ENCODE assay signal across 22 cellular contexts in genomic region chr1:230000439-230001184, GRCh38.
"Had no signal": no experiment of that assay in that cellular context is flagged by ENCODE, and none has a peak within 500 bp of the region (broad histone marks: within the 10 kb centered on the region; RNA-seq: fewer than 3 reads in every experiment).

No MANE protein-coding gene starts in this region.

- H3K4me1 ChIP-seq: breast epithelium, prostate gland, uterus had no signal

- H3K4me3 ChIP-seq: breast epithelium, esophagus squamous epithelium, pancreas, prostate gland, spleen, uterus had no signal

- H3K27ac ChIP-seq: breast epithelium, pancreas, prostate gland, spleen had no signal

- ATAC-seq: left ventricle myocardium superior, pancreas had no signal

- H3K9me3 ChIP-seq: breast epithelium, esophagus squamous epithelium, pancreas, prostate gland, spleen, uterus had no signal

- DNase-seq: activated CD4-positive, alpha-beta memory T cell treated with anti-CD3 and anti-CD28 coated beads for 36 hours; activated CD4-positive, alpha-beta T cell treated with anti-CD3 and anti-CD28 coated beads, Interleukin-2, amount 10 ng/mL, durations not matched to agents 24 days and 14 days; activated CD4-positive, CD25-positive, alpha-beta regulatory T cell treated with anti-CD3 and anti-CD28 coated beads, Interleukin-2, amount 50 U/mL, for 72 hours; activated CD8-positive, alpha-beta memory T cell treated with anti-CD3 and anti-CD28 coated beads, Interleukin-2, amount 50 U/mL, for 4 hours; activated effector memory CD4-positive, alpha-beta T cell treated with anti-CD3 and anti-CD28 coated beads, Interleukin-2, amount 50 U/mL, for 16 hours; activated naive CD4-positive, alpha-beta T cell treated with anti-CD3 and anti-CD28 coated beads for 36 hours; activated naive CD8-positive, alpha-beta T cell treated with anti-CD3 and anti-CD28 coated beads, Interleukin-2, amount 10 ng/mL, durations not matched to agents 7 days and 5 days; activated T-cell treated with anti-CD3 and anti-CD28 coated beads, Interleukin-2, amount 50 U/mL, for 1 hour; esophagus squamous epithelium; left ventricle myocardium superior; mammary epithelial cell; naive B cell; pancreas; retina; spleen; stimulated activated naive CD4-positive, alpha-beta T cell treated with Interleukin-2 at 50 U/mL for 16 hours; T-helper 2 cell had no signal

- FAIRE-seq: frontal cortex, islet of Langerhans, pancreas had no signal

- H3K36me3 ChIP-seq: breast epithelium, esophagus squamous epithelium, pancreas, prostate gland, spleen, uterus had no signal

- H3K27me3 ChIP-seq: breast epithelium, pancreas, uterus had no signal
